Comparison of ENCODE assay signal across 24 cellular contexts in genomic region chr16:63230383-63230782, GRCh38.
DNase-seq lines count a peak whose midpoint lies in the region; ATAC-seq and TF ChIP-seq lines count a peak whose summit lies in the region.
"Had no signal": no experiment of that assay in that cellular context is flagged by ENCODE, and none has a peak within 500 bp of the region (broad histone marks: within the 10 kb centered on the region; RNA-seq: fewer than 3 reads in every experiment).

No MANE protein-coding gene starts in this region.

- no peak overlapping the region for H2BK12ac ChIP-seq in neuronal stem cell (ENCODE audit: low read length)

- no peak overlapping the region for H3K4me3 ChIP-seq in neuronal stem cell (ENCODE audit: low read length in 2 of 2)
- H3K4me3 ChIP-seq in WERI-Rb-1 (ENCODE audit: low read depth, low read length), result no peak overlapping the region
- H3K4me3 ChIP-seq in thyroid gland (replicated peaks in 1 of 3), result no peak overlapping the region
- no peak overlapping the region for H3K4me3 ChIP-seq in stomach
- H3K4me3 ChIP-seq: BLaER1, GM12878 had no signal

- no peaks in the 10 kb centered on the region for H3K4me1 ChIP-seq in neuronal stem cell (ENCODE audit: control insufficient read depth in 2 of 2, insufficient read depth in 1 of 2, low read depth in 1 of 2, low read length in 2 of 2)
- H3K4me1 ChIP-seq in thyroid gland, result no peaks in the 10 kb centered on the region
- no peaks in the 10 kb centered on the region for H3K4me1 ChIP-seq in stomach
- H3K4me1 ChIP-seq: BE2C, BLaER1 had no signal

- WGBS in neuronal stem cell (ENCODE audit: extremely low coverage in 2 of 2, insufficient read length in 2 of 2, insufficient replicate concordance in 1 of 2), 2 donors, result no CpG with 5 or more reads among the region's 3 CpGs
- WGBS in thyroid gland, 2 donors, result 64 to 66% methylated on average over 3 of the region's 3 CpGs
- 26 to 43% (median 30%) methylated on average over 3 of the region's 3 CpGs for WGBS in stomach, 5 donors

- H4K8ac ChIP-seq in neuronal stem cell (ENCODE audit: low read depth, low read length), result no peak overlapping the region

- no peaks in the 10 kb centered on the region for H3K79me1 ChIP-seq in neuronal stem cell (ENCODE audit: low read depth, low read length)

- TF ChIP-seq CTCF in WERI-Rb-1 (IDR thresholded peaks at IDR 0.05; ENCODE audit: low read depth, low read length), result no peak
- TF ChIP-seq CTCF in thyroid gland (IDR thresholded peaks at IDR 0.05), result no peak
- TF ChIP-seq CTCF in stomach (IDR thresholded peaks at IDR 0.05), result no peak

- no peak overlapping the region for H2BK5ac ChIP-seq in neuronal stem cell (ENCODE audit: low read length)

- no peak overlapping the region for H4K91ac ChIP-seq in neuronal stem cell (ENCODE audit: low read depth, low read length, poor library complexity)

- H3K27ac ChIP-seq in neuronal stem cell (replicated peaks; ENCODE audit: low read length) (no peak overlapping the region), WERI-Rb-1 (no peak overlapping the region), thyroid gland (no peak overlapping the region), stomach (no peak overlapping the region)
- H3K27ac ChIP-seq: BLaER1 had no signal

- H3K4me2 ChIP-seq in neuronal stem cell (ENCODE audit: insufficient read depth, low read length, poor library complexity, severe bottlenecking), result no peak overlapping the region
- H3K4me2 ChIP-seq: BLaER1 had no signal

- peak; percentile 97 for ATAC-seq in left colon
- ATAC-seq: GM12878 had no signal

- H3K9me3 ChIP-seq in neuronal stem cell (replicated peaks in 1 of 2; ENCODE audit: control insufficient read depth in 2 of 2, insufficient read depth in 1 of 2, low read depth in 1 of 2, low read length in 2 of 2), result peaks cover 0 to 7% of the 10 kb centered on the region in 2 donors
- no peaks in the 10 kb centered on the region for H3K9me3 ChIP-seq in WERI-Rb-1 (ENCODE audit: severe bottlenecking)
- H3K9me3 ChIP-seq in thyroid gland, result no peaks in the 10 kb centered on the region
- H3K9me3 ChIP-seq in stomach, result no peaks in the 10 kb centered on the region
- H3K9me3 ChIP-seq: BE2C, BLaER1 had no signal

- H3K27me3 ChIP-seq in neuronal stem cell (ENCODE audit: control insufficient read depth in 3 of 3, insufficient read depth in 3 of 3, low read depth in 1 of 3, low read length in 3 of 3), result no peaks in the 10 kb centered on the region
- peaks cover 5% of the 10 kb centered on the region for H3K27me3 ChIP-seq in WERI-Rb-1 (ENCODE audit: insufficient read depth, low read depth, severe bottlenecking)
- H3K27me3 ChIP-seq in thyroid gland, result no peaks in the 10 kb centered on the region
- H3K27me3 ChIP-seq in stomach, result no peaks in the 10 kb centered on the region
- H3K27me3 ChIP-seq: BE2C, BLaER1 had no signal

- TF ChIP-seq EP300 in stomach (IDR thresholded peaks at IDR 0.05), result no peak

- peak overlapping the region; percentile 6 for H2AFZ ChIP-seq in neuronal stem cell (ENCODE audit: low read length)

- no peak overlapping the region for H3K9ac ChIP-seq in neuronal stem cell (ENCODE audit: low read depth, low read length, poor library complexity)
- H3K9ac ChIP-seq: BLaER1 had no signal

- no peak overlapping the region for H2BK120ac ChIP-seq in neuronal stem cell (ENCODE audit: low read depth, low read length)

- no peak overlapping the region for H3K23ac ChIP-seq in neuronal stem cell (ENCODE audit: low read depth, low read length, poor library complexity)

- H3K4ac ChIP-seq in neuronal stem cell (ENCODE audit: low read length), result no peak overlapping the region

- peak; percentile 58 for DNase-seq in NCI-H69 (lab: John Stamatoyannopoulos, UW)
- DNase-seq in SK-N-DZ (ENCODE audit: low spot score), result peak; percentile 49
- peak in 1 of 2 donors; percentile 28 for DNase-seq in left colon
- DNase-seq in neuronal stem cell (ENCODE audit: low spot score), result no peak
- DNase-seq in WERI-Rb-1, result no peak
- DNase-seq in thyroid gland, result no peak
- no peak for DNase-seq in stomach
- DNase-seq: 8988T; ACHN; BE2C; C1 segment of cervical spinal cord; CD4-positive, alpha-beta memory T cell; CD4-positive, CD25-positive, alpha-beta regulatory T cell; CD8-positive, alpha-beta memory T cell; COR-L47; DMS 273 treated with DMSO at 0.1 percent for 48 hours; DMS153; DMS53; DMS79; DND-41; EL; GDM1 had no signal

- no peak overlapping the region for H3K18ac ChIP-seq in neuronal stem cell (ENCODE audit: low read length)

- no peaks in the 10 kb centered on the region for H3K36me3 ChIP-seq in neuronal stem cell (replicated peaks in 1 of 2; ENCODE audit: control insufficient read depth in 2 of 2, insufficient read depth in 2 of 2, low read length in 2 of 2)
- no peaks in the 10 kb centered on the region for H3K36me3 ChIP-seq in WERI-Rb-1
- H3K36me3 ChIP-seq in thyroid gland, result no peaks in the 10 kb centered on the region
- no peaks in the 10 kb centered on the region for H3K36me3 ChIP-seq in stomach
- H3K36me3 ChIP-seq: BE2C, BLaER1 had no signal

- H3K14ac ChIP-seq in neuronal stem cell (ENCODE audit: low read length), result no peak overlapping the region

- H2AK5ac ChIP-seq in neuronal stem cell (ENCODE audit: low read depth, low read length), result no peak overlapping the region

- TF ChIP-seq POLR2A in thyroid gland (IDR thresholded peaks at IDR 0.05) (no peak), stomach (IDR thresholded peaks at IDR 0.05) (no peak)

- intact Hi-C loops in left colon (cut with DNase I, micrococcal nuclease) (no loop called here), thyroid gland (cut with DNase I) (no loop called here), stomach (cut with DNase I; ENCODE audit: low total_unique reads) (no loop called here)

- no peak overlapping the region for H2BK15ac ChIP-seq in neuronal stem cell (ENCODE audit: low read length)

Comparison
In these comparisons a context has a peak if more than half of its experiments do, and no peak if none do; other contexts are left out.
1. DNase-seq: peak in NCI-H69 (single experiment) and SK-N-DZ (single experiment); none in neuronal stem cell (single experiment), WERI-Rb-1 (single experiment), thyroid gland (0 of 2) and stomach (single experiment).